ENCODE assay signal across 22 cellular contexts in genomic region chr16:15686287-15686686, GRCh38.
"Had no signal": no experiment of that assay in that cellular context is flagged by ENCODE, and none has a peak within 500 bp of the region (broad histone marks: within the 10 kb centered on the region; RNA-seq: fewer than 3 reads in every experiment).

No MANE protein-coding gene starts in this region.

- H3K9me3 ChIP-seq: SJSA1 had no signal

- H3K27me3 ChIP-seq: brain microvascular endothelial cell, cardiac muscle cell, SJSA1 had no signal

- H3K9me3 Mint-ChIP-seq: activated naive CD4-positive, alpha-beta T cell treated with anti-CD3 and anti-CD28 coated beads, Interleukin-2, amount 50 U/mL, for 24 hours had no signal

- H3K27ac ChIP-seq: brain microvascular endothelial cell, cardiac muscle cell, KMS-11, SJSA1 had no signal

- H3K4me3 ChIP-seq: cardiac muscle cell, SJSA1 had no signal

- H3K27ac Mint-ChIP-seq: activated CD8-positive, alpha-beta T cell treated with anti-CD3 and anti-CD28 coated beads, Interleukin-2, amount 10 ng/mL, durations not matched to agents 7 days and 5 days; activated naive CD4-positive, alpha-beta T cell treated with anti-CD3 and anti-CD28 coated beads, Interleukin-2, amount 50 U/mL, for 24 hours had no signal

- DNase-seq: activated CD4-positive, alpha-beta T cell treated with anti-CD3 and anti-CD28 coated beads for 4 hours; activated CD8-positive, alpha-beta memory T cell treated with anti-CD3 and anti-CD28 coated beads, Interleukin-2, amount 50 U/mL, for 48 hours; activated CD8-positive, alpha-beta T cell treated with anti-CD3 and anti-CD28 coated beads, Interleukin-2, amount 10 ng/mL, durations not matched to agents 7 days and 5 days; activated T-cell treated with anti-CD3 and anti-CD28 coated beads, Interleukin-2, amount 50 U/mL, for 1 hour; amygdala; brain microvascular endothelial cell; cerebellar nuclear complex; MM.1S; NCI-H1105; NCI-H1436; NCI-H1694 treated with DMSO at 0.1 percent for 48 hours; NCI-H2081 treated with DMSO at 0.1 percent for 48 hours; NCI-H2171 treated with DMSO at 0.1 percent for 48 hours; NCI-H524 treated with DMSO at 0.1 percent for 48 hours; NCI-H748 treated with DMSO at 0.1 percent for 48 hours; SW 1271 had no signal

- ATAC-seq: activated CD4-positive, CD25-positive, alpha-beta regulatory T cell treated with anti-CD3 and anti-CD28 coated beads, Interleukin-2, amount 50 U/mL, for 24 hours; activated CD8-positive, alpha-beta T cell treated with anti-CD3 and anti-CD28 coated beads, Interleukin-2, amount 10 ng/mL, durations not matched to agents 7 days and 5 days; SK-N-SH treated with all-trans-retinoic acid at 6 μM for 48 hours had no signal

- H3K27me3 Mint-ChIP-seq: activated naive CD4-positive, alpha-beta T cell treated with anti-CD3 and anti-CD28 coated beads, Interleukin-2, amount 50 U/mL, for 24 hours had no signal

- H3K4me3 Mint-ChIP-seq: activated CD8-positive, alpha-beta T cell treated with anti-CD3 and anti-CD28 coated beads, Interleukin-2, amount 10 ng/mL, durations not matched to agents 7 days and 5 days; activated naive CD4-positive, alpha-beta T cell treated with anti-CD3 and anti-CD28 coated beads, Interleukin-2, amount 50 U/mL, for 24 hours had no signal
